In genomic region chr2:196173505-196173904, GRCh38 we compare ENCODE assay signal across 18 cellular contexts. TPM values are rescaled to one million over a fixed set of nuclear protein-coding genes. Genes with fewer than 3 reads are reported as not detected.
DNase-seq lines count a peak whose midpoint lies in the region; ATAC-seq, FAIRE-seq and TF ChIP-seq lines count a peak whose summit lies in the region.
"Had no signal": no experiment of that assay in that cellular context is flagged by ENCODE, and none has a peak within 500 bp of the region (broad histone marks: within the 10 kb centered on the region; RNA-seq: fewer than 3 reads in every experiment).

No MANE protein-coding gene starts in this region.

- FAIRE-seq in astrocyte (lab: Jason Lieb, UNC) = no peak
- FAIRE-seq: HTR-8/SVneo had no signal

- no peaks in the 10 kb centered on the region for H3K9me3 Mint-ChIP-seq in activated CD8-positive, alpha-beta memory T cell treated with anti-CD3 and anti-CD28 coated beads, Interleukin-2, amount 10 ng/mL, durations not matched to agents 7 days and 5 days (ENCODE audit: low read depth)
- no peaks in the 10 kb centered on the region for H3K9me3 Mint-ChIP-seq in astrocyte (ENCODE audit: unreplicated experiment)

- no peaks in the 10 kb centered on the region for H3K27me3 Mint-ChIP-seq in activated CD8-positive, alpha-beta memory T cell treated with anti-CD3 and anti-CD28 coated beads, Interleukin-2, amount 10 ng/mL, durations not matched to agents 7 days and 5 days
- H3K27me3 Mint-ChIP-seq in astrocyte (ENCODE audit: low read depth, unreplicated experiment) = peaks cover 9% of the 10 kb centered on the region

- peak overlapping the region; percentile 75 for H3K27ac Mint-ChIP-seq in activated CD8-positive, alpha-beta memory T cell treated with anti-CD3 and anti-CD28 coated beads, Interleukin-2, amount 10 ng/mL, durations not matched to agents 7 days and 5 days
- no peak overlapping the region for H3K27ac Mint-ChIP-seq in astrocyte (ENCODE audit: unreplicated experiment)

- intact Hi-C loops in OCI-LY7 (cut with micrococcal nuclease; ENCODE audit: unreplicated experiment) (loop anchor here (5.0 to 10.0 kb wide), 4 partner anchors 516 to 1121 kb away; partner anchors contain the start of gene SLC39A10), spleen (cut with DNase I; ENCODE audit: low total_unique reads) (no loop called here), Right ventricle myocardium inferior (cut with DNase I) (loop anchor here (5.0 kb wide), 1 partner anchor 96 kb away; no protein-coding TSS in a partner anchor)

- H3K4me2 ChIP-seq in OCI-LY7 (ENCODE audit: low read length) = peak overlapping the region; percentile 97
- H3K4me2 ChIP-seq in astrocyte (ENCODE audit: low read length) = no peak overlapping the region

- peaks cover 64% of the 10 kb centered on the region for H3K36me3 ChIP-seq in OCI-LY7 (ENCODE audit: insufficient read depth, low read length)
- no peaks in the 10 kb centered on the region for H3K36me3 ChIP-seq in astrocyte (ENCODE audit: insufficient read depth, low read length)
- H3K36me3 ChIP-seq in spleen = no peaks in the 10 kb centered on the region

- peak overlapping the region; percentile 99 for H3K4me3 Mint-ChIP-seq in activated CD8-positive, alpha-beta memory T cell treated with anti-CD3 and anti-CD28 coated beads, Interleukin-2, amount 10 ng/mL, durations not matched to agents 7 days and 5 days
- H3K4me3 Mint-ChIP-seq in astrocyte (ENCODE audit: unreplicated experiment) = no peak overlapping the region

- H3K27ac ChIP-seq in OCI-LY7 (ENCODE audit: low read depth, low read length, poor library complexity, severe bottlenecking) = peak overlapping the region; percentile 99
- no peak overlapping the region for H3K27ac ChIP-seq in astrocyte (ENCODE audit: low read depth, low read length)
- peak overlapping the region in 7 of 8 donors; percentile 32 to 100 (median 98) for H3K27ac ChIP-seq in spleen
- H3K27ac ChIP-seq: SK-N-MC, VCaP had no signal

- no peak for TF ChIP-seq POLR2A in spleen (IDR thresholded peaks at IDR 0.05)

- peak overlapping the region; percentile 98 for H3K4me3 ChIP-seq in OCI-LY7 (ENCODE audit: low read depth, low read length, poor library complexity, severe bottlenecking)
- H3K4me3 ChIP-seq in astrocyte (ENCODE audit: insufficient read depth, low read depth, low read length) = no peak overlapping the region
- H3K4me3 ChIP-seq in spleen = peak overlapping the region in 1 of 8 donors; percentile 93
- H3K4me3 ChIP-seq: SK-N-MC had no signal

- CTCF ChIA-PET in activated CD8-positive, alpha-beta memory T cell treated with anti-CD3 and anti-CD28 coated beads, Interleukin-2, amount 10 ng/mL, durations not matched to agents 7 days and 5 days (lab: Charles Lee) = interaction anchor here (1.2 kb wide), 1 partner anchor 15 kb away, joined by 3 read pairs; no protein-coding TSS in a partner anchor
- CTCF ChIA-PET in OCI-LY7 (lab: Charles Lee; ENCODE audit: unreplicated experiment) = no interaction called here

- no peak for DNase-seq in activated CD8-positive, alpha-beta memory T cell treated with anti-CD3 and anti-CD28 coated beads, Interleukin-2, amount 10 ng/mL, durations not matched to agents 7 days and 5 days
- DNase-seq in activated CD8-positive, alpha-beta memory T cell treated with anti-CD3 and anti-CD28 coated beads, Interleukin-2, amount 50 U/mL, for 4 hours = no peak
- DNase-seq in OCI-LY7 (ENCODE audit: low spot score) (no peak), astrocyte (ENCODE audit: low read depth) (peak; percentile 93), spleen (no peak), KG1 (lab: John Stamatoyannopoulos, UW) (no peak), Right ventricle myocardium inferior (ENCODE audit: missing footprints) (no peak)
- DNase-seq: Calu3; foreskin fibroblast; mammary epithelial cell; NCI-H1105 treated with DMSO at 0.1 percent for 48 hours; nucleus accumbens; stimulated activated CD4-positive, alpha-beta T cell treated with anti-CD3 and anti-CD28 coated beads, Interleukin-4, amount 100 ng/mL, for 4 hours had no signal

- no TSS peak for BruUV-seq in OCI-LY7 (replicated peaks; lab: Mats Ljungman, UMichigan)

- H3K9ac ChIP-seq in astrocyte (ENCODE audit: low read length) = no peak overlapping the region

- H3K79me2 ChIP-seq in OCI-LY7 (ENCODE audit: insufficient read depth, low read depth, low read length) = peaks cover 72% of the 10 kb centered on the region
- peaks cover 27% of the 10 kb centered on the region for H3K79me2 ChIP-seq in astrocyte (ENCODE audit: insufficient read depth, low read length)

- H3K27me3 ChIP-seq in astrocyte (ENCODE audit: insufficient read depth, low read length) (peaks cover 11% of the 10 kb centered on the region), spleen (replicated peaks in 1 of 7) (no peaks in the 10 kb centered on the region)

- POLR2A ChIA-PET in OCI-LY7 (lab: Charles Lee) = interaction anchor here (1.0 to 10.6 kb wide), 9 partner anchors 9 to 613 kb away, joined by 3 to 226 read pairs (median 6); no protein-coding TSS in a partner anchor

- H3K36me3 Mint-ChIP-seq in activated CD8-positive, alpha-beta memory T cell treated with anti-CD3 and anti-CD28 coated beads, Interleukin-2, amount 10 ng/mL, durations not matched to agents 7 days and 5 days = peaks cover 49% of the 10 kb centered on the region
- H3K36me3 Mint-ChIP-seq in astrocyte (ENCODE audit: low read depth, unreplicated experiment) = peaks cover 4% of the 10 kb centered on the region

- peaks cover 52% of the 10 kb centered on the region for H3K4me1 Mint-ChIP-seq in activated CD8-positive, alpha-beta memory T cell treated with anti-CD3 and anti-CD28 coated beads, Interleukin-2, amount 10 ng/mL, durations not matched to agents 7 days and 5 days
- no peaks in the 10 kb centered on the region for H3K4me1 Mint-ChIP-seq in astrocyte (ENCODE audit: low read depth, unreplicated experiment)

- H3K9me3 ChIP-seq in OCI-LY7 (ENCODE audit: low read length) = no peaks in the 10 kb centered on the region
- H3K9me3 ChIP-seq in astrocyte (ENCODE audit: insufficient read depth, low read depth, low read length) = no peaks in the 10 kb centered on the region
- no peaks in the 10 kb centered on the region for H3K9me3 ChIP-seq in spleen

- WGBS in spleen, 5 donors = 88 to 95% (median 93%) methylated on average over 5 of the region's 5 CpGs

- TF ChIP-seq CTCF in OCI-LY7 (conservative IDR thresholded peaks at IDR 0.05; ENCODE audit: low read length) (no peak), astrocyte (IDR thresholded peaks at IDR 0.05; ENCODE audit: insufficient read depth, low read depth, low read length) (no peak), spleen (IDR thresholded peaks at IDR 0.05 in 8 of 11, conservative IDR thresholded peaks at IDR 0.05 in 3 of 11) (no peak)

- ATAC-seq in activated CD8-positive, alpha-beta memory T cell treated with anti-CD3 and anti-CD28 coated beads, Interleukin-2, amount 10 ng/mL, durations not matched to agents 7 days and 5 days = no peak
- no peak for ATAC-seq in GM21717 (IDR thresholded peaks at IDR 0.05; ENCODE audit: unreplicated experiment)
- ATAC-seq in Right ventricle myocardium inferior = no peak
- ATAC-seq: sciatic nerve had no signal

- H3K4me1 ChIP-seq in OCI-LY7 (ENCODE audit: insufficient read depth, low read length, poor library complexity, severe bottlenecking) (peaks cover 44% of the 10 kb centered on the region), astrocyte (ENCODE audit: insufficient read depth, low read length) (peaks cover 4% of the 10 kb centered on the region), spleen (peaks cover 4 to 72% (median 52%) of the 10 kb centered on the region in 6 donors)

- H3K9me2 ChIP-seq in OCI-LY7 (ENCODE audit: insufficient read depth, low read length) = no peaks in the 10 kb centered on the region

- H4K20me1 ChIP-seq in OCI-LY7 (ENCODE audit: insufficient read depth, low read length) (peaks cover 20% of the 10 kb centered on the region), astrocyte (ENCODE audit: insufficient read depth, low read length) (no peaks in the 10 kb centered on the region)

- H2AFZ ChIP-seq in OCI-LY7 (ENCODE audit: low read length) (no peak overlapping the region), astrocyte (ENCODE audit: low read depth, low read length) (no peak overlapping the region)

RNA-seq across cellular contexts. Expression of gene STK17B, which starts 2.1 kb away (rescaled TPM):
- total RNA-seq in activated CD8-positive, alpha-beta memory T cell treated with anti-CD3 and anti-CD28 coated beads, Interleukin-2, amount 10 ng/mL, durations not matched to agents 7 days and 5 days = 100 to 1,000 TPM; 389 to 511 TPM
- 87.4 and 95.0 TPM in 2 replicates for total RNA-seq in OCI-LY7 (2014; rRNA removed; shearing (Covaris generic))
- total RNA-seq in OCI-LY7 (2022) (148 and 182 TPM in 2 replicates), astrocyte (42.6 and 51.7 TPM in 2 replicates), spleen (100 to 1,000 TPM; 171 to 248 (median 196) TPM), Right ventricle myocardium inferior (7.4 TPM)
- polyA plus RNA-seq in spleen = 10 to 100 TPM; 48.7 to 56.3 (median 51.9) TPM
